Comparison of ENCODE assay signal across 1 cellular context in the genomic region with DNA sequence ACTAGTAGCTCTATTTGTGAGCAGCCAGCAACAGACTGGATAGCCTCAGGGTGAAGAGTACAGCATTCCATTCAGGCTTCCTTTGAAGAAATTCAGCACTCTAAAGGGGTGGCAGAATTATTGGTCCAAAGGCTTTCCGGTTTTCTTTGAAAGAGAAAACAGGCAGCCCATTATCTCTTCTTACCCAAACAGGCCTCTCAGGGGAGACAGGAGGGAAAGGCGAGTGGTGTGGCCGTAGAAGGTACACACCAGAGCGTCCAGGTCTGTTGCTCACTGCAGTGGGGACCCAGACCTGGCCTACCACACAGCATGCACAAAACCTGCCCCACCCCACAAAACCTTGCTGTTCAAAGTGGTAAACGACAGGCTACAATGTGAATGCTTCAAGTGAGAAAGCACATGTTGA.
A peak's percentile ranks its signal among the peaks of the same experiment; 100 is the strongest.
TF ChIP-seq lines count a peak whose summit lies in the region.

No MANE protein-coding gene starts in this region.

TF ChIP-seq in HepG2, 621 proteins besides CTCF, POLR2A, EP300 and RAD21 (continued from another document and continues in another):
- TF ChIP-seq, protein P1, sequence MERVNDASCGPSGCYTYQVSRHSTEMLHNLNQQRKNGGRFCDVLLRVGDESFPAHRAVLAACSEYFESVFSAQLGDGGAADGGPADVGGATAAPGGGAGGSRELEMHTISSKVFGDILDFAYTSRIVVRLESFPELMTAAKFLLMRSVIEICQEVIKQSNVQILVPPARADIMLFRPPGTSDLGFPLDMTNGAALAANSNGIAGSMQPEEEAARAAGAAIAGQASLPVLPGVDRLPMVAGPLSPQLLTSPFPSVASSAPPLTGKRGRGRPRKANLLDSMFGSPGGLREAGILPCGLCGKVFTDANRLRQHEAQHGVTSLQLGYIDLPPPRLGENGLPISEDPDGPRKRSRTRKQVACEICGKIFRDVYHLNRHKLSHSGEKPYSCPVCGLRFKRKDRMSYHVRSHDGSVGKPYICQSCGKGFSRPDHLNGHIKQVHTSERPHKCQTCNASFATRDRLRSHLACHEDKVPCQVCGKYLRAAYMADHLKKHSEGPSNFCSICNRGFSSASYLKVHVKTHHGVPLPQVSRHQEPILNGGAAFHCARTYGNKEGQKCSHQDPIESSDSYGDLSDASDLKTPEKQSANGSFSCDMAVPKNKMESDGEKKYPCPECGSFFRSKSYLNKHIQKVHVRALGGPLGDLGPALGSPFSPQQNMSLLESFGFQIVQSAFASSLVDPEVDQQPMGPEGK (CRISPR knock-in tag; IDR thresholded peaks at IDR 0.05) = peak; percentile 32; the same call in 1 of the 2 replicates
- TF ChIP-seq, protein P2, sequence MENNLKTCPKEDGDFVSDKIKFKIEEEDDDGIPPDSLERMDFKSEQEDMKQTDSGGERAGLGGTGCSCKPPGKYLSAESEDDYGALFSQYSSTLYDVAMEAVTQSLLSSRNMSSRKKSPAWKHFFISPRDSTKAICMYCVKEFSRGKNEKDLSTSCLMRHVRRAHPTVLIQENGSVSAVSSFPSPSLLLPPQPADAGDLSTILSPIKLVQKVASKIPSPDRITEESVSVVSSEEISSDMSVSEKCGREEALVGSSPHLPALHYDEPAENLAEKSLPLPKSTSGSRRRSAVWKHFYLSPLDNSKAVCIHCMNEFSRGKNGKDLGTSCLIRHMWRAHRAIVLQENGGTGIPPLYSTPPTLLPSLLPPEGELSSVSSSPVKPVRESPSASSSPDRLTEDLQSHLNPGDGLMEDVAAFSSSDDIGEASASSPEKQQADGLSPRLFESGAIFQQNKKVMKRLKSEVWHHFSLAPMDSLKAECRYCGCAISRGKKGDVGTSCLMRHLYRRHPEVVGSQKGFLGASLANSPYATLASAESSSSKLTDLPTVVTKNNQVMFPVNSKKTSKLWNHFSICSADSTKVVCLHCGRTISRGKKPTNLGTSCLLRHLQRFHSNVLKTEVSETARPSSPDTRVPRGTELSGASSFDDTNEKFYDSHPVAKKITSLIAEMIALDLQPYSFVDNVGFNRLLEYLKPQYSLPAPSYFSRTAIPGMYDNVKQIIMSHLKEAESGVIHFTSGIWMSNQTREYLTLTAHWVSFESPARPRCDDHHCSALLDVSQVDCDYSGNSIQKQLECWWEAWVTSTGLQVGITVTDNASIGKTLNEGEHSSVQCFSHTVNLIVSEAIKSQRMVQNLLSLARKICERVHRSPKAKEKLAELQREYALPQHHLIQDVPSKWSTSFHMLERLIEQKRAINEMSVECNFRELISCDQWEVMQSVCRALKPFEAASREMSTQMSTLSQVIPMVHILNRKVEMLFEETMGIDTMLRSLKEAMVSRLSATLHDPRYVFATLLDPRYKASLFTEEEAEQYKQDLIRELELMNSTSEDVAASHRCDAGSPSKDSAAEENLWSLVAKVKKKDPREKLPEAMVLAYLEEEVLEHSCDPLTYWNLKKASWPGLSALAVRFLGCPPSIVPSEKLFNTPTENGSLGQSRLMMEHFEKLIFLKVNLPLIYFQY (CRISPR knock-in tag; IDR thresholded peaks at IDR 0.05; ENCODE audit: borderline replicate concordance) = 0 out of 2 replicates have a peak, but pooled peaks have one; percentile 28
- TF ChIP-seq, protein P3, sequence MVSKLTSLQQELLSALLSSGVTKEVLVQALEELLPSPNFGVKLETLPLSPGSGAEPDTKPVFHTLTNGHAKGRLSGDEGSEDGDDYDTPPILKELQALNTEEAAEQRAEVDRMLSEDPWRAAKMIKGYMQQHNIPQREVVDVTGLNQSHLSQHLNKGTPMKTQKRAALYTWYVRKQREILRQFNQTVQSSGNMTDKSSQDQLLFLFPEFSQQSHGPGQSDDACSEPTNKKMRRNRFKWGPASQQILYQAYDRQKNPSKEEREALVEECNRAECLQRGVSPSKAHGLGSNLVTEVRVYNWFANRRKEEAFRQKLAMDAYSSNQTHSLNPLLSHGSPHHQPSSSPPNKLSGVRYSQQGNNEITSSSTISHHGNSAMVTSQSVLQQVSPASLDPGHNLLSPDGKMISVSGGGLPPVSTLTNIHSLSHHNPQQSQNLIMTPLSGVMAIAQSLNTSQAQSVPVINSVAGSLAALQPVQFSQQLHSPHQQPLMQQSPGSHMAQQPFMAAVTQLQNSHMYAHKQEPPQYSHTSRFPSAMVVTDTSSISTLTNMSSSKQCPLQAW (CRISPR knock-in tag; IDR thresholded peaks at IDR 0.05) = peak; percentile 69; the same call in 1 of the 2 replicates
- no peak for TF ChIP-seq ZNF101 (CRISPR knock-in tag; IDR thresholded peaks at IDR 0.05; ENCODE audit: borderline replicate concordance, low read depth)
- peak; percentile 89 for TF ChIP-seq SALL1 (CRISPR knock-in tag; IDR thresholded peaks at IDR 0.05)
- TF ChIP-seq, protein P4, sequence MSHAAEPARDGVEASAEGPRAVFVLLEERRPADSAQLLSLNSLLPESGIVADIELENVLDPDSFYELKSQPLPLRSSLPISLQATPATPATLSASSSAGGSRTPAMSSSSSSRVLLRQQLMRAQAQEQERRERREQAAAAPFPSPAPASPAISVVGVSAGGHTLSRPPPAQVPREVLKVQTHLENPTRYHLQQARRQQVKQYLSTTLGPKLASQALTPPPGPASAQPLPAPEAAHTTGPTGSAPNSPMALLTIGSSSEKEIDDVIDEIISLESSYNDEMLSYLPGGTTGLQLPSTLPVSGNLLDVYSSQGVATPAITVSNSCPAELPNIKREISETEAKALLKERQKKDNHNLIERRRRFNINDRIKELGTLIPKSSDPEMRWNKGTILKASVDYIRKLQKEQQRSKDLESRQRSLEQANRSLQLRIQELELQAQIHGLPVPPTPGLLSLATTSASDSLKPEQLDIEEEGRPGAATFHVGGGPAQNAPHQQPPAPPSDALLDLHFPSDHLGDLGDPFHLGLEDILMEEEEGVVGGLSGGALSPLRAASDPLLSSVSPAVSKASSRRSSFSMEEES (CRISPR knock-in tag; IDR thresholded peaks at IDR 0.05) = 0 out of 2 replicates have a peak, but pooled peaks have one; percentile 33
- TF ChIP-seq SOX13 (IDR thresholded peaks at IDR 0.05) = 0 out of 2 replicates have a peak, but pooled peaks have one; percentile 22
- peak in 1 of 2 experiments; percentile 86; a peak in 2 of 4 replicates for TF ChIP-seq SOX13 (CRISPR knock-in tag; conservative IDR thresholded peaks at IDR 0.05 in 1 of 2, IDR thresholded peaks at IDR 0.05 in 1 of 2)
- TF ChIP-seq HNF4A (CRISPR knock-in tag; IDR thresholded peaks at IDR 0.05) = peak; percentile 62
- TF ChIP-seq, protein P5, sequence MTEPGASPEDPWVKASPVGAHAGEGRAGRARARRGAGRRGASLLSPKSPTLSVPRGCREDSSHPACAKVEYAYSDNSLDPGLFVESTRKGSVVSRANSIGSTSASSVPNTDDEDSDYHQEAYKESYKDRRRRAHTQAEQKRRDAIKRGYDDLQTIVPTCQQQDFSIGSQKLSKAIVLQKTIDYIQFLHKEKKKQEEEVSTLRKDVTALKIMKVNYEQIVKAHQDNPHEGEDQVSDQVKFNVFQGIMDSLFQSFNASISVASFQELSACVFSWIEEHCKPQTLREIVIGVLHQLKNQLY (CRISPR knock-in tag; IDR thresholded peaks at IDR 0.05) = no peak
- TF ChIP-seq BCL6 (CRISPR knock-in tag; IDR thresholded peaks at IDR 0.05) = peak; percentile 100
- TF ChIP-seq, protein P6, sequence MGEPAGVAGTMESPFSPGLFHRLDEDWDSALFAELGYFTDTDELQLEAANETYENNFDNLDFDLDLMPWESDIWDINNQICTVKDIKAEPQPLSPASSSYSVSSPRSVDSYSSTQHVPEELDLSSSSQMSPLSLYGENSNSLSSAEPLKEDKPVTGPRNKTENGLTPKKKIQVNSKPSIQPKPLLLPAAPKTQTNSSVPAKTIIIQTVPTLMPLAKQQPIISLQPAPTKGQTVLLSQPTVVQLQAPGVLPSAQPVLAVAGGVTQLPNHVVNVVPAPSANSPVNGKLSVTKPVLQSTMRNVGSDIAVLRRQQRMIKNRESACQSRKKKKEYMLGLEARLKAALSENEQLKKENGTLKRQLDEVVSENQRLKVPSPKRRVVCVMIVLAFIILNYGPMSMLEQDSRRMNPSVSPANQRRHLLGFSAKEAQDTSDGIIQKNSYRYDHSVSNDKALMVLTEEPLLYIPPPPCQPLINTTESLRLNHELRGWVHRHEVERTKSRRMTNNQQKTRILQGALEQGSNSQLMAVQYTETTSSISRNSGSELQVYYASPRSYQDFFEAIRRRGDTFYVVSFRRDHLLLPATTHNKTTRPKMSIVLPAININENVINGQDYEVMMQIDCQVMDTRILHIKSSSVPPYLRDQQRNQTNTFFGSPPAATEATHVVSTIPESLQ (CRISPR knock-in tag; conservative IDR thresholded peaks at IDR 0.05) = no peak
- no peak for TF ChIP-seq ZMAT3 (CRISPR knock-in tag; conservative IDR thresholded peaks at IDR 0.05)
- TF ChIP-seq FOXC1 (CRISPR knock-in tag; IDR thresholded peaks at IDR 0.05; ENCODE audit: borderline replicate concordance) = no peak
- TF ChIP-seq, protein P7, sequence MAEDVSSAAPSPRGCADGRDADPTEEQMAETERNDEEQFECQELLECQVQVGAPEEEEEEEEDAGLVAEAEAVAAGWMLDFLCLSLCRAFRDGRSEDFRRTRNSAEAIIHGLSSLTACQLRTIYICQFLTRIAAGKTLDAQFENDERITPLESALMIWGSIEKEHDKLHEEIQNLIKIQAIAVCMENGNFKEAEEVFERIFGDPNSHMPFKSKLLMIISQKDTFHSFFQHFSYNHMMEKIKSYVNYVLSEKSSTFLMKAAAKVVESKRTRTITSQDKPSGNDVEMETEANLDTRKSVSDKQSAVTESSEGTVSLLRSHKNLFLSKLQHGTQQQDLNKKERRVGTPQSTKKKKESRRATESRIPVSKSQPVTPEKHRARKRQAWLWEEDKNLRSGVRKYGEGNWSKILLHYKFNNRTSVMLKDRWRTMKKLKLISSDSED (CRISPR knock-in tag; IDR thresholded peaks at IDR 0.05) = no peak
- TF ChIP-seq KAT7 (CRISPR knock-in tag; IDR thresholded peaks at IDR 0.05; ENCODE audit: borderline replicate concordance) = no peak
- 0 out of 2 replicates have a peak, but pooled peaks have one; percentile 45 for TF ChIP-seq KLF11 (CRISPR knock-in tag; IDR thresholded peaks at IDR 0.05)
- TF ChIP-seq, protein P8, sequence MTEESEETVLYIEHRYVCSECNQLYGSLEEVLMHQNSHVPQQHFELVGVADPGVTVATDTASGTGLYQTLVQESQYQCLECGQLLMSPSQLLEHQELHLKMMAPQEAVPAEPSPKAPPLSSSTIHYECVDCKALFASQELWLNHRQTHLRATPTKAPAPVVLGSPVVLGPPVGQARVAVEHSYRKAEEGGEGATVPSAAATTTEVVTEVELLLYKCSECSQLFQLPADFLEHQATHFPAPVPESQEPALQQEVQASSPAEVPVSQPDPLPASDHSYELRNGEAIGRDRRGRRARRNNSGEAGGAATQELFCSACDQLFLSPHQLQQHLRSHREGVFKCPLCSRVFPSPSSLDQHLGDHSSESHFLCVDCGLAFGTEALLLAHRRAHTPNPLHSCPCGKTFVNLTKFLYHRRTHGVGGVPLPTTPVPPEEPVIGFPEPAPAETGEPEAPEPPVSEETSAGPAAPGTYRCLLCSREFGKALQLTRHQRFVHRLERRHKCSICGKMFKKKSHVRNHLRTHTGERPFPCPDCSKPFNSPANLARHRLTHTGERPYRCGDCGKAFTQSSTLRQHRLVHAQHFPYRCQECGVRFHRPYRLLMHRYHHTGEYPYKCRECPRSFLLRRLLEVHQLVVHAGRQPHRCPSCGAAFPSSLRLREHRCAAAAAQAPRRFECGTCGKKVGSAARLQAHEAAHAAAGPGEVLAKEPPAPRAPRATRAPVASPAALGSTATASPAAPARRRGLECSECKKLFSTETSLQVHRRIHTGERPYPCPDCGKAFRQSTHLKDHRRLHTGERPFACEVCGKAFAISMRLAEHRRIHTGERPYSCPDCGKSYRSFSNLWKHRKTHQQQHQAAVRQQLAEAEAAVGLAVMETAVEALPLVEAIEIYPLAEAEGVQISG (CRISPR knock-in tag; IDR thresholded peaks at IDR 0.05) = peak; percentile 64; the same call in 1 of the 2 replicates
- peak; percentile 77; the same call in 1 of the 2 replicates for TF ChIP-seq ERF (CRISPR knock-in tag; IDR thresholded peaks at IDR 0.05)
- TF ChIP-seq, protein P9, sequence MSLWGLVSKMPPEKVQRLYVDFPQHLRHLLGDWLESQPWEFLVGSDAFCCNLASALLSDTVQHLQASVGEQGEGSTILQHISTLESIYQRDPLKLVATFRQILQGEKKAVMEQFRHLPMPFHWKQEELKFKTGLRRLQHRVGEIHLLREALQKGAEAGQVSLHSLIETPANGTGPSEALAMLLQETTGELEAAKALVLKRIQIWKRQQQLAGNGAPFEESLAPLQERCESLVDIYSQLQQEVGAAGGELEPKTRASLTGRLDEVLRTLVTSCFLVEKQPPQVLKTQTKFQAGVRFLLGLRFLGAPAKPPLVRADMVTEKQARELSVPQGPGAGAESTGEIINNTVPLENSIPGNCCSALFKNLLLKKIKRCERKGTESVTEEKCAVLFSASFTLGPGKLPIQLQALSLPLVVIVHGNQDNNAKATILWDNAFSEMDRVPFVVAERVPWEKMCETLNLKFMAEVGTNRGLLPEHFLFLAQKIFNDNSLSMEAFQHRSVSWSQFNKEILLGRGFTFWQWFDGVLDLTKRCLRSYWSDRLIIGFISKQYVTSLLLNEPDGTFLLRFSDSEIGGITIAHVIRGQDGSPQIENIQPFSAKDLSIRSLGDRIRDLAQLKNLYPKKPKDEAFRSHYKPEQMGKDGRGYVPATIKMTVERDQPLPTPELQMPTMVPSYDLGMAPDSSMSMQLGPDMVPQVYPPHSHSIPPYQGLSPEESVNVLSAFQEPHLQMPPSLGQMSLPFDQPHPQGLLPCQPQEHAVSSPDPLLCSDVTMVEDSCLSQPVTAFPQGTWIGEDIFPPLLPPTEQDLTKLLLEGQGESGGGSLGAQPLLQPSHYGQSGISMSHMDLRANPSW (CRISPR knock-in tag; IDR thresholded peaks at IDR 0.05; ENCODE audit: borderline replicate concordance) = 0 out of 2 replicates have a peak, but pooled peaks have one; percentile 43
- no peak for TF ChIP-seq TAF1 (CRISPR knock-in tag; IDR thresholded peaks at IDR 0.05)
- no peak for TF ChIP-seq KDM5A (IDR thresholded peaks at IDR 0.05; ENCODE audit: borderline replicate concordance, low read length)
- TF ChIP-seq NCOA2 (CRISPR knock-in tag; IDR thresholded peaks at IDR 0.05) = peak; percentile 83
- peak; percentile 48; the same call in 1 of the 2 replicates for TF ChIP-seq NR2F6 (IDR thresholded peaks at IDR 0.05)
- no peak; the same call in 1 of the 2 replicates for TF ChIP-seq NR2F6 (CRISPR knock-in tag; IDR thresholded peaks at IDR 0.05)
- TF ChIP-seq, protein P10, sequence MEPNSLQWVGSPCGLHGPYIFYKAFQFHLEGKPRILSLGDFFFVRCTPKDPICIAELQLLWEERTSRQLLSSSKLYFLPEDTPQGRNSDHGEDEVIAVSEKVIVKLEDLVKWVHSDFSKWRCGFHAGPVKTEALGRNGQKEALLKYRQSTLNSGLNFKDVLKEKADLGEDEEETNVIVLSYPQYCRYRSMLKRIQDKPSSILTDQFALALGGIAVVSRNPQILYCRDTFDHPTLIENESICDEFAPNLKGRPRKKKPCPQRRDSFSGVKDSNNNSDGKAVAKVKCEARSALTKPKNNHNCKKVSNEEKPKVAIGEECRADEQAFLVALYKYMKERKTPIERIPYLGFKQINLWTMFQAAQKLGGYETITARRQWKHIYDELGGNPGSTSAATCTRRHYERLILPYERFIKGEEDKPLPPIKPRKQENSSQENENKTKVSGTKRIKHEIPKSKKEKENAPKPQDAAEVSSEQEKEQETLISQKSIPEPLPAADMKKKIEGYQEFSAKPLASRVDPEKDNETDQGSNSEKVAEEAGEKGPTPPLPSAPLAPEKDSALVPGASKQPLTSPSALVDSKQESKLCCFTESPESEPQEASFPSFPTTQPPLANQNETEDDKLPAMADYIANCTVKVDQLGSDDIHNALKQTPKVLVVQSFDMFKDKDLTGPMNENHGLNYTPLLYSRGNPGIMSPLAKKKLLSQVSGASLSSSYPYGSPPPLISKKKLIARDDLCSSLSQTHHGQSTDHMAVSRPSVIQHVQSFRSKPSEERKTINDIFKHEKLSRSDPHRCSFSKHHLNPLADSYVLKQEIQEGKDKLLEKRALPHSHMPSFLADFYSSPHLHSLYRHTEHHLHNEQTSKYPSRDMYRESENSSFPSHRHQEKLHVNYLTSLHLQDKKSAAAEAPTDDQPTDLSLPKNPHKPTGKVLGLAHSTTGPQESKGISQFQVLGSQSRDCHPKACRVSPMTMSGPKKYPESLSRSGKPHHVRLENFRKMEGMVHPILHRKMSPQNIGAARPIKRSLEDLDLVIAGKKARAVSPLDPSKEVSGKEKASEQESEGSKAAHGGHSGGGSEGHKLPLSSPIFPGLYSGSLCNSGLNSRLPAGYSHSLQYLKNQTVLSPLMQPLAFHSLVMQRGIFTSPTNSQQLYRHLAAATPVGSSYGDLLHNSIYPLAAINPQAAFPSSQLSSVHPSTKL (CRISPR knock-in tag; IDR thresholded peaks at IDR 0.05) = peak; percentile 96
